Comparison of ENCODE assay signal across 29 cellular contexts in the genomic region with DNA sequence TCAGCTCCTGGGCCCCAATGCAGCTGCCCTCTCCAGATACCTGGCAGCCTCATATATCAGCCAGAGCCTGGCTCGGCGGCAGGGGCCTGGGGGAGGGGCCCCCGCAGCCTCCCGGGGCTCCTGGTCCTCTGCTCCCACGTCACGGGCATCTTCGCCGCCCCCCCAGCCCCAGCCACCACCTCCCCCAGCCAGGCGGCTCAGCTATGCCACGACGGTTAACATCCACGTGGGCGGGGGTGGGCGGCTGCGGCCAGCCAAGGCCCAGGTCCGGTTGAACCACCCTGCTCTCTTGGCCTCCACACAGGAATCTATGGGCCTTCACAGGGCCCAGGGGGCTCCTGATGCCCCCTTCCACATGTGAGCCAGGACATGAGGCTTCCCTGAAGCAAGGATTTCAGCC.
"Had no signal": no experiment of that assay in that cellular context is flagged by ENCODE, and none has a peak within 500 bp of the region (broad histone marks: within the 10 kb centered on the region; RNA-seq: fewer than 3 reads in every experiment).

No MANE protein-coding gene starts in this region.

- H3K4me3 ChIP-seq: ascending aorta, cardiac muscle cell, colonic mucosa, esophagus muscularis mucosa, heart left ventricle, left ventricle myocardium inferior, right lobe of liver, suprapubic skin, tibial artery, upper lobe of right lung had no signal

- H3K9me3 ChIP-seq: ascending aorta, colonic mucosa, esophagus muscularis mucosa, heart left ventricle, left ventricle myocardium inferior, right lobe of liver, suprapubic skin, tibial artery, upper lobe of right lung had no signal

- H3K27ac ChIP-seq: ascending aorta, colonic mucosa, esophagus muscularis mucosa, foreskin keratinocyte, heart left ventricle, left ventricle myocardium inferior, right lobe of liver, suprapubic skin, tibial artery, upper lobe of right lung, WERI-Rb-1 had no signal

- H3K4me1 ChIP-seq: colonic mucosa, right lobe of liver had no signal

- H3K27me3 ChIP-seq: ascending aorta, cardiac muscle cell, colonic mucosa, esophagus muscularis mucosa, foreskin keratinocyte, heart left ventricle, right lobe of liver, suprapubic skin, tibial artery, upper lobe of right lung had no signal

- H3K36me3 ChIP-seq: colonic mucosa, right lobe of liver had no signal

- DNase-seq: activated CD4-positive, alpha-beta T cell treated with anti-CD3 and anti-CD28 coated beads for 48 hours; activated CD4-positive, alpha-beta T cell treated with anti-CD3 and anti-CD28 coated beads, Interleukin-2, amount 50 U/mL, for 48 hours; activated CD8-positive, alpha-beta memory T cell treated with anti-CD3 and anti-CD28 coated beads for 24 hours; activated CD8-positive, alpha-beta memory T cell treated with anti-CD3 and anti-CD28 coated beads, Interleukin-2, amount 50 U/mL, for 4 hours; activated gamma-delta T cell; activated naive CD4-positive, alpha-beta T cell treated with anti-CD3 and anti-CD28 coated beads, Interleukin-2, amount 10 ng/mL, durations not matched to agents 7 days and 5 days; activated naive CD8-positive, alpha-beta T cell treated with anti-CD3 and anti-CD28 coated beads, Interleukin-2, amount 10 ng/mL, durations not matched to agents 7 days and 5 days; activated T-cell treated with anti-CD3 and anti-CD28 coated beads, Interleukin-2, amount 50 U/mL, for 24 hours; cerebellar nuclear complex; colonic mucosa; foreskin keratinocyte; islet precursor cell; left ventricle myocardium inferior; naive thymus-derived CD4-positive, alpha-beta T cell; occipital lobe; posterior cingulate gyrus; stimulated activated CD4-positive, alpha-beta T cell treated with anti-CD3 and anti-CD28 coated beads, Interleukin-4, amount 100 ng/mL, for 24 hours; T-helper 9 cell; tibial artery; upper lobe of right lung; WERI-Rb-1 had no signal

- ATAC-seq: activated CD4-positive, CD25-positive, alpha-beta regulatory T cell treated with anti-CD3 and anti-CD28 coated beads, Interleukin-2, amount 50 U/mL, for 24 hours; foreskin keratinocyte; heart left ventricle; naive thymus-derived CD4-positive, alpha-beta T cell; right lobe of liver; stimulated activated memory B cell treated with anti-CD40 and anti-IgM and Interleukin-4, amounts not matched to agents 10 μg/mL and 1 μg/mL and 100 μg/mL, for 72 hours; upper lobe of right lung had no signal
